ENCODE assay signal across 9 cellular contexts in the genomic region with DNA sequence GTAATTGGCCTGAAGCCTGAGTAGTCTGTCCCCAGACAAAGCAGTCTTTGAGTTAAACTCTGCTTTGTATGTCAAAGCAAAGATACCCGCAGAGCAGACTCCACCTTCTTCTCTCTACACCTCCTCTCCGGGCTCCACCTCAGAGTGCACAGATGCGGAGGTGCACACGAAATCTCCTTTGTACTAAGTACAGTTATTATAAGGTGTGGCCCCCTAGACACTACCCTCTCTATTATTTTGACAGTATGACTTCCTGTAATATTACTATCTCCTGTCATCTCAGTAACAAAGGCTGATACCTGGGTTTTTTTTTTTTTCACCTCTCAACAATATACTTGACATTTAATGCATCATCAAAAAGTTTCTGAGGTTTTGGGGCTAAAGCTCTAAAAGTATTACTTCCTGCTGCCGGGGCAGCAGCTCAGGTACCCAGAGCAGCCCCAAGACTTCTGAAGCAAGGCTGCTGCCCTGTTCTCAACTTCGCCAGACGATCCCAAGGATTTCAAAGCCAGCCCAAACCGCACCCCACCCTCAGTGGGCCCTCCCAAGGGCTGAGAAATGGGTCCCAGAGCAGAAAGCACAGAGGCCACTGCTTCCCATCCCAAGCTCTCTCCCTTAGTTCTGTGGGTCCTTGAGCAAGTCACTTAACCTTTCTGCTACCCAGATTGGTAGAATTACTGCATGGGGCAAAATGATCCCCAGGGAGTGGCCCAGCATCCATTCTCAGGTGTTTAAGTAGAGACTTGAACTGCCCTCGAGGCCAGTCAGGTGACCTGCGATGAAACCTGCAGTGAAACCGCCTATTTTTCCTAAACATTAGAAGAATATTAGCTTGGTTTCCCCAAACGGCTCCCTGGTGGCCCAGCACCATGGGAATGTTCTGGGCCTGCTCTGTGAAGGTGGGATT.
A peak's percentile ranks its signal among the peaks of the same experiment; 100 is the strongest.
DNase-seq lines count a peak whose midpoint lies in the region; ATAC-seq and TF ChIP-seq lines count a peak whose summit lies in the region.
"Had no signal": no experiment of that assay in that cellular context is flagged by ENCODE, and none has a peak within 500 bp of the region (broad histone marks: within the 10 kb centered on the region; RNA-seq: fewer than 3 reads in every experiment).

No MANE protein-coding gene starts in this region.

- peaks cover 5% of the 10 kb centered on the region for H3K9me3 Mint-ChIP-seq in central memory CD8-positive, alpha-beta T cell
- no peaks in the 10 kb centered on the region for H3K9me3 Mint-ChIP-seq in MCF 10A (ENCODE audit: unreplicated experiment)

- intact Hi-C loops in MCF 10A (cut with micrococcal nuclease) = no loop called here

- POLR2A ChIA-PET in MCF 10A (lab: Yijun Ruan, JAX) = no interaction called here

- no peak for TF ChIP-seq CTCF in MCF 10A (IDR thresholded peaks at IDR 0.05; ENCODE audit: unreplicated experiment)
- no peak for TF ChIP-seq CTCF in omental fat pad (IDR thresholded peaks at IDR 0.05)

- BruUV-seq in MCF 10A (replicated peaks; lab: Mats Ljungman, UMichigan) = no TSS peak

- no peaks in the 10 kb centered on the region for H3K27me3 Mint-ChIP-seq in central memory CD8-positive, alpha-beta T cell
- H3K27me3 Mint-ChIP-seq in MCF 10A (ENCODE audit: insufficient read depth, unreplicated experiment) = no peaks in the 10 kb centered on the region

- peaks cover 74% of the 10 kb centered on the region for H3K4me1 Mint-ChIP-seq in central memory CD8-positive, alpha-beta T cell
- peaks cover 14% of the 10 kb centered on the region for H3K4me1 Mint-ChIP-seq in MCF 10A (ENCODE audit: insufficient read depth, unreplicated experiment)

- H3K36me3 Mint-ChIP-seq in central memory CD8-positive, alpha-beta T cell (ENCODE audit: insufficient read depth) = peaks cover 2% of the 10 kb centered on the region
- peaks cover 4% of the 10 kb centered on the region for H3K36me3 Mint-ChIP-seq in MCF 10A (ENCODE audit: insufficient read depth, unreplicated experiment)

- CTCF ChIA-PET in MCF 10A (lab: Yijun Ruan, JAX) = interaction anchor here (0.6 kb wide), 1 partner anchor 466 kb away, joined by 4 read pairs; no protein-coding TSS in a partner anchor

- ATAC-seq in GM19468 (IDR thresholded peaks at IDR 0.05; ENCODE audit: extremely low read depth, unreplicated experiment) (peak; percentile 25), omental fat pad (ENCODE audit: low FRiP score) (no peak)
- ATAC-seq in central memory CD8-positive, alpha-beta T cell (replicated peaks; ENCODE audit: extremely low read depth, poor library complexity, severe bottlenecking) = peak; percentile 96

- peak overlapping the region; percentile 25 for H3K4me3 Mint-ChIP-seq in central memory CD8-positive, alpha-beta T cell
- no peak overlapping the region for H3K4me3 Mint-ChIP-seq in MCF 10A (ENCODE audit: unreplicated experiment)

- H3K27ac Mint-ChIP-seq in central memory CD8-positive, alpha-beta T cell (ENCODE audit: low read depth) = peak overlapping the region; percentile 92
- H3K27ac Mint-ChIP-seq in MCF 10A (ENCODE audit: low read depth, unreplicated experiment) = no peak overlapping the region

- DNase-seq in activated CD4-positive, CD25-positive, alpha-beta regulatory T cell treated with anti-CD3 and anti-CD28 coated beads, Interleukin-2, amount 50 U/mL, for 72 hours = peak; percentile 57
- DNase-seq in central memory CD8-positive, alpha-beta T cell (ENCODE audit: low spot score in 2 of 2) = peak; percentile 39 to 71
- DNase-seq in stimulated activated CD8-positive, alpha-beta memory T cell treated with anti-CD3 and anti-CD28 coated beads, Interleukin-4, amount 100 ng/mL, for 1 hour (ENCODE audit: low read depth in 2 of 2, low spot score in 1 of 2) = peak; percentile 23 to 39
- DNase-seq in HK-2 (ENCODE audit: unreplicated experiment) (no peak), NCI-H510A treated with DMSO at 0.1 percent for 48 hours (lab: John Stamatoyannopoulos, UW) (no peak), MCF 10A (ENCODE audit: unreplicated experiment) (no peak), omental fat pad (ENCODE audit: low spot score) (no peak)
- DNase-seq: heart right ventricle had no signal

Comparison
In these comparisons a context has a peak if more than half of its experiments do, and no peak if none do; other contexts are left out.
1. DNase-seq: peak in activated CD4-positive, CD25-positive, alpha-beta regulatory T cell treated with anti-CD3 and anti-CD28 coated beads, Interleukin-2, amount 50 U/mL, for 72 hours (single experiment), central memory CD8-positive, alpha-beta T cell (2 of 2) and stimulated activated CD8-positive, alpha-beta memory T cell treated with anti-CD3 and anti-CD28 coated beads, Interleukin-4, amount 100 ng/mL, for 1 hour (2 of 2); none in HK-2 (single experiment), NCI-H510A treated with DMSO at 0.1 percent for 48 hours (single experiment), MCF 10A (single experiment) and omental fat pad (single experiment).